ENCODE assay signal across 28 cellular contexts in the genomic region with DNA sequence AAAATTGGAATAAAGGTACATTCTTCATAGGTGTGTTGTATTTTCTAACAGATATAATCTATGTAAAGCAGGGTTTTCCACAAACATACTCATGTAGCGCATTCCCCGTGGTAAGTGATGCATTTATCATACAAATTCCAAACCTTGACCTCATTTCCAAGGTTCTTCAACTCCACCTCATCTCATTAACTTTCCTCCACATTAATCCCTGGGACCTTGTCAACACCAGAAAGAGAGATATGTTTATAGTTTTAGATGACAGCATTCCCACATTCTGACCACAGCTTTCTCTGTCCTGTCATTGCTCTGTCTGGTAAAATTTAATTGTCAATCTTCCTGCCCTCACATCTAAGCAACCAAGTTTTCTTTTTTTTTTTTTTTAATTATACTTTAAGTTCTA.
"Had no signal": no experiment of that assay in that cellular context is flagged by ENCODE, and none has a peak within 500 bp of the region (broad histone marks: within the 10 kb centered on the region; RNA-seq: fewer than 3 reads in every experiment).

No MANE protein-coding gene starts in this region.

- H3K27me3 Mint-ChIP-seq: activated CD4-positive, alpha-beta memory T cell treated with anti-CD3 and anti-CD28 coated beads for 36 hours; activated CD4-positive, alpha-beta T cell treated with anti-CD3 and anti-CD28 coated beads for 36 hours; activated CD4-positive, alpha-beta T cell treated with anti-CD3 and anti-CD28 coated beads, Interleukin-2, amount 10 ng/mL, durations not matched to agents 24 days and 14 days; activated naive CD8-positive, alpha-beta T cell; activated T-helper 17 cell treated with anti-CD3 and anti-CD28 coated beads, Interleukin-2, amount 50 U/mL, for 72 hours; brain had no signal

- DNase-seq: activated CD4-positive, alpha-beta memory T cell treated with anti-CD3 and anti-CD28 coated beads for 36 hours; activated CD4-positive, alpha-beta T cell treated with anti-CD3 and anti-CD28 coated beads for 36 hours; activated CD4-positive, alpha-beta T cell treated with anti-CD3 and anti-CD28 coated beads, Interleukin-2, amount 10 ng/mL, durations not matched to agents 24 days and 14 days; activated CD4-positive, CD25-positive, alpha-beta regulatory T cell; activated CD4-positive, CD25-positive, alpha-beta regulatory T cell treated with anti-CD3 and anti-CD28 coated beads, Interleukin-2, amount 50 U/mL, for 72 hours; activated effector memory CD4-positive, alpha-beta T cell treated with Interleukin-2 at 50 U/mL for 16 hours; activated gamma-delta T cell treated with Interleukin-2 at 50 U/mL for 16 hours; activated naive CD4-positive, alpha-beta T cell treated with anti-CD3 and anti-CD28 coated beads, Interleukin-2, amount 50 U/mL, for 16 hours; activated naive CD4-positive, alpha-beta T cell treated with Interleukin-2 at 50 U/mL for 16 hours; activated T-cell treated with anti-CD3 and anti-CD28 coated beads, Interleukin-2, amount 50 U/mL, for 4 hours; amniotic stem cell; anterior cingulate cortex; central memory CD4-positive, alpha-beta T cell; cerebellar nuclear complex; colonic mucosa; effector CD8-positive, alpha-beta T cell; esophagus squamous epithelium; foreskin melanocyte; heart right ventricle; T-helper 2 cell had no signal

- FAIRE-seq: endothelial cell of umbilical vein had no signal

- H3K4me1 ChIP-seq: breast epithelium, colonic mucosa, esophagus squamous epithelium, gastroesophageal sphincter, heart right ventricle had no signal

- H3K36me3 ChIP-seq: breast epithelium, cardiac muscle cell, colonic mucosa, esophagus squamous epithelium, gastroesophageal sphincter, heart right ventricle had no signal

- H3K4me3 ChIP-seq: breast epithelium, cardiac muscle cell, colonic mucosa, esophagus squamous epithelium, gastroesophageal sphincter, heart right ventricle had no signal

- ATAC-seq: activated CD4-positive, alpha-beta T cell treated with anti-CD3 and anti-CD28 coated beads for 36 hours; activated T-cell treated with anti-CD3 and anti-CD28 coated beads, Interleukin-2, amount 50 U/mL, for 4 hours; activated T-helper 17 cell treated with anti-CD3 and anti-CD28 coated beads, Interleukin-2, amount 50 U/mL, for 72 hours; gastroesophageal sphincter; heart right ventricle had no signal

- H3K27ac ChIP-seq: breast epithelium, cardiac muscle cell, colonic mucosa, epithelial cell of prostate, esophagus squamous epithelium, gastroesophageal sphincter, heart right ventricle had no signal

- H3K36me3 Mint-ChIP-seq: activated CD4-positive, alpha-beta memory T cell treated with anti-CD3 and anti-CD28 coated beads for 36 hours; activated naive CD8-positive, alpha-beta T cell had no signal

- H3K4me1 Mint-ChIP-seq: activated CD4-positive, alpha-beta T cell treated with anti-CD3 and anti-CD28 coated beads for 36 hours; activated CD4-positive, alpha-beta T cell treated with anti-CD3 and anti-CD28 coated beads, Interleukin-2, amount 10 ng/mL, durations not matched to agents 24 days and 14 days; activated T-helper 17 cell treated with anti-CD3 and anti-CD28 coated beads, Interleukin-2, amount 50 U/mL, for 72 hours had no signal

- H3K4me3 Mint-ChIP-seq: activated CD4-positive, alpha-beta memory T cell treated with anti-CD3 and anti-CD28 coated beads for 36 hours; activated CD4-positive, alpha-beta T cell treated with anti-CD3 and anti-CD28 coated beads for 36 hours; activated CD4-positive, alpha-beta T cell treated with anti-CD3 and anti-CD28 coated beads, Interleukin-2, amount 10 ng/mL, durations not matched to agents 24 days and 14 days; activated naive CD8-positive, alpha-beta T cell; activated T-cell treated with anti-CD3 and anti-CD28 coated beads, Interleukin-2, amount 50 U/mL, for 4 hours; activated T-helper 17 cell treated with anti-CD3 and anti-CD28 coated beads, Interleukin-2, amount 50 U/mL, for 72 hours; brain had no signal

- H3K27ac Mint-ChIP-seq: activated CD4-positive, alpha-beta memory T cell treated with anti-CD3 and anti-CD28 coated beads for 36 hours; activated CD4-positive, alpha-beta T cell treated with anti-CD3 and anti-CD28 coated beads for 36 hours; activated CD4-positive, alpha-beta T cell treated with anti-CD3 and anti-CD28 coated beads, Interleukin-2, amount 10 ng/mL, durations not matched to agents 24 days and 14 days; activated naive CD8-positive, alpha-beta T cell; activated T-helper 17 cell treated with anti-CD3 and anti-CD28 coated beads, Interleukin-2, amount 50 U/mL, for 72 hours; brain had no signal

- H3K9me3 ChIP-seq: breast epithelium, colonic mucosa, esophagus squamous epithelium, gastroesophageal sphincter had no signal

- H3K27me3 ChIP-seq: breast epithelium, cardiac muscle cell, colonic mucosa, esophagus squamous epithelium, gastroesophageal sphincter had no signal
